Comparison of ENCODE assay signal across 16 cellular contexts in genomic region chr10:44733743-44734488, GRCh38.
DNase-seq lines count a peak whose midpoint lies in the region; ATAC-seq, FAIRE-seq and TF ChIP-seq lines count a peak whose summit lies in the region.
"Had no signal": no experiment of that assay in that cellular context is flagged by ENCODE, and none has a peak within 500 bp of the region (broad histone marks: within the 10 kb centered on the region; RNA-seq: fewer than 3 reads in every experiment).

No MANE protein-coding gene starts in this region.

- in situ Hi-C loops in astrocyte of the spinal cord (cut with HindIII; ENCODE audit: low sequenced_read_pairs): no loop called here

- H3K36me3 ChIP-seq in HCT116 (ENCODE audit: control insufficient read depth in 1 of 2, insufficient read depth in 2 of 2, low read length in 2 of 2) (no peaks in the 10 kb centered on the region), kidney (ENCODE audit: control insufficient read depth in 1 of 2, insufficient read depth in 2 of 2, low read length in 2 of 2) (no peaks in the 10 kb centered on the region), stomach (no peaks in the 10 kb centered on the region)
- H3K36me3 ChIP-seq: suprapubic skin had no signal

- no TSS peak for BruUV-seq in HCT116 (replicated peaks; lab: Mats Ljungman, UMichigan)

- H3K79me2 ChIP-seq in HCT116 (ENCODE audit: insufficient read depth, low read length): no peaks in the 10 kb centered on the region

- POLR2A ChIA-PET in HCT116 (lab: Charles Lee): no interaction called here
- POLR2A ChIA-PET in activated CD4-positive, alpha-beta memory T cell treated with anti-CD3 and anti-CD28 coated beads for 36 hours (lab: Charles Lee): no interaction called here

- no peak overlapping the region for H2AFZ ChIP-seq in HCT116 (ENCODE audit: low read depth, low read length, poor library complexity, severe bottlenecking)

- H3K4me3 ChIP-seq in HCT116 (replicated peaks in 1 of 2; ENCODE audit: low read depth in 1 of 2, low read length in 2 of 2) (no peak overlapping the region), astrocyte of the spinal cord (ENCODE audit: low read depth, low read length) (no peak overlapping the region), kidney (ENCODE audit: low read length in 2 of 2) (no peak overlapping the region), stomach (no peak overlapping the region)
- H3K4me3 ChIP-seq: suprapubic skin had no signal

- FAIRE-seq in kidney (lab: Jason Lieb, UNC): no peak

- H3K27me3 ChIP-seq in HCT116 (ENCODE audit: insufficient read depth, low read length) (no peaks in the 10 kb centered on the region; the same call in 1 of the 2 replicates), stomach (no peaks in the 10 kb centered on the region)
- H3K27me3 ChIP-seq: suprapubic skin had no signal

- TF ChIP-seq POLR2A in HCT116 (IDR thresholded peaks at IDR 0.05; ENCODE audit: borderline replicate concordance, extremely low read depth, insufficient read depth, insufficient read length) (no peak), stomach (IDR thresholded peaks at IDR 0.05) (no peak)

- WGBS in stomach, 5 donors: 30 to 43% (median 40%) methylated on average over 4 of the region's 4 CpGs

- no peak overlapping the region for H3K4me3 Mint-ChIP-seq in activated CD4-positive, alpha-beta memory T cell treated with anti-CD3 and anti-CD28 coated beads for 36 hours
- H3K4me3 Mint-ChIP-seq: activated CD4-positive, alpha-beta T cell treated with anti-CD3 and anti-CD28 coated beads, Interleukin-2, amount 10 ng/mL, durations not matched to agents 24 days and 14 days; dendritic cell treated with granulocyte-macrophage colony-stimulating factor and Interleukin-4, amounts not matched to agents 40 ng/mL and 50 ng/mL, for 4 days; IgD-negative memory B cell had no signal

- no peak for TF ChIP-seq EP300 in stomach (IDR thresholded peaks at IDR 0.05)

- H3K9me3 ChIP-seq in HCT116 (ENCODE audit: control insufficient read depth in 1 of 2, insufficient read depth in 1 of 2, low read depth in 1 of 2, low read length in 2 of 2) (no peaks in the 10 kb centered on the region), kidney (ENCODE audit: control insufficient read depth in 1 of 2, low read length in 2 of 2) (no peaks in the 10 kb centered on the region), stomach (no peaks in the 10 kb centered on the region)
- H3K9me3 ChIP-seq: suprapubic skin had no signal

- no peaks in the 10 kb centered on the region for H3K4me1 Mint-ChIP-seq in activated CD4-positive, alpha-beta memory T cell treated with anti-CD3 and anti-CD28 coated beads for 36 hours (ENCODE audit: low read depth)
- H3K4me1 Mint-ChIP-seq: activated CD4-positive, alpha-beta T cell treated with anti-CD3 and anti-CD28 coated beads, Interleukin-2, amount 10 ng/mL, durations not matched to agents 24 days and 14 days; IgD-negative memory B cell had no signal

- H3K9ac ChIP-seq in HCT116 (ENCODE audit: low read length) (no peak overlapping the region), kidney (ENCODE audit: low read length in 2 of 2) (no peak overlapping the region)

- intact Hi-C loops in HCT116 (cut with micrococcal nuclease) (loop anchor here (10.0 kb wide), 1 partner anchor 209 kb away; no protein-coding TSS in a partner anchor), kidney (cut with DNase I) (no loop called here), stomach (cut with DNase I; ENCODE audit: low total_unique reads) (no loop called here)
- intact Hi-C loops in activated CD4-positive, alpha-beta memory T cell treated with anti-CD3 and anti-CD28 coated beads for 36 hours (cut with micrococcal nuclease): no loop called here

- CTCF ChIA-PET in HCT116 (lab: Charles Lee): no interaction called here
- CTCF ChIA-PET in activated CD4-positive, alpha-beta memory T cell treated with anti-CD3 and anti-CD28 coated beads for 36 hours (lab: Charles Lee): no interaction called here

- H4K20me1 ChIP-seq in HCT116 (ENCODE audit: insufficient read depth): no peaks in the 10 kb centered on the region

- no peaks in the 10 kb centered on the region for H3K27me3 Mint-ChIP-seq in activated CD4-positive, alpha-beta memory T cell treated with anti-CD3 and anti-CD28 coated beads for 36 hours
- H3K27me3 Mint-ChIP-seq: dendritic cell treated with granulocyte-macrophage colony-stimulating factor and Interleukin-4, amounts not matched to agents 40 ng/mL and 50 ng/mL, for 4 days had no signal

- TF ChIP-seq CTCF in 22Rv1 (IDR thresholded peaks at IDR 0.05) (0 out of 2 replicates have a peak, but pooled peaks have one; percentile 8), HCT116 (IDR thresholded peaks at IDR 0.05 in 2 of 3, conservative IDR thresholded peaks at IDR 0.05 in 1 of 3; ENCODE audit: borderline replicate concordance in 1 of 3, insufficient read depth in 1 of 3, low read depth in 2 of 3, low read length in 2 of 3) (peak in 2 of 3 experiments; percentile 36 to 37; a peak in 4 of 6 replicates), astrocyte of the spinal cord (IDR thresholded peaks at IDR 0.05; ENCODE audit: low read depth, low read length) (peak; percentile 42), kidney (IDR thresholded peaks at IDR 0.05; ENCODE audit: borderline replicate concordance, extremely low read depth, insufficient read depth) (peak; percentile 33), stomach (IDR thresholded peaks at IDR 0.05) (peak in 1 of 7 experiments; percentile 22)

- peaks cover 5% of the 10 kb centered on the region for H3K9me3 Mint-ChIP-seq in activated CD4-positive, alpha-beta memory T cell treated with anti-CD3 and anti-CD28 coated beads for 36 hours

- DNase-seq in HCT116 (ENCODE audit: low read depth, low spot score) (no peak), astrocyte of the spinal cord (ENCODE audit: low read depth, low spot score) (no peak), kidney (no peak), NCI-H69 (lab: John Stamatoyannopoulos, UW) (no peak), dedifferentiated amniotic fluid mesenchymal stem cell (ENCODE audit: extremely low spot score) (no peak), stomach (no peak)
- no peak for DNase-seq in activated CD4-positive, alpha-beta memory T cell treated with anti-CD3 and anti-CD28 coated beads for 36 hours
- DNase-seq: activated CD4-positive, alpha-beta T cell treated with anti-CD3 and anti-CD28 coated beads, Interleukin-2, amount 10 ng/mL, durations not matched to agents 24 days and 14 days; activated T-cell treated with anti-CD3 and anti-CD28 coated beads, Interleukin-2, amount 50 U/mL, for 48 hours; NCI-H1694 treated with DMSO at 0.1 percent for 48 hours; NCI-H526; posterior cingulate gyrus had no signal

- TF ChIP-seq RAD21 in HCT116 (IDR thresholded peaks at IDR 0.05; ENCODE audit: low read depth): no peak

- no peak overlapping the region for H3K4me2 ChIP-seq in HCT116 (ENCODE audit: low read length)

- H3K27ac Mint-ChIP-seq in activated CD4-positive, alpha-beta memory T cell treated with anti-CD3 and anti-CD28 coated beads for 36 hours: no peak overlapping the region
- H3K27ac Mint-ChIP-seq: activated CD4-positive, alpha-beta T cell treated with anti-CD3 and anti-CD28 coated beads, Interleukin-2, amount 10 ng/mL, durations not matched to agents 24 days and 14 days; dendritic cell treated with granulocyte-macrophage colony-stimulating factor and Interleukin-4, amounts not matched to agents 40 ng/mL and 50 ng/mL, for 4 days had no signal

- no peak for ATAC-seq in HCT116

- RAD21 ChIA-PET in HCT116 (lab: Charles Lee; ENCODE audit: low non-redundant PET in 1 of 2, low total read pairs in 2 of 2, uncharacterized antibody in 2 of 2, unreplicated experiment in 2 of 2): no interaction called here

- no peaks in the 10 kb centered on the region for H3K36me3 Mint-ChIP-seq in activated CD4-positive, alpha-beta memory T cell treated with anti-CD3 and anti-CD28 coated beads for 36 hours
- H3K36me3 Mint-ChIP-seq: IgD-negative memory B cell had no signal

- H3K27ac ChIP-seq in 22Rv1 (no peak overlapping the region), HCT116 (ENCODE audit: low read depth, low read length) (no peak overlapping the region), kidney (ENCODE audit: low read depth in 2 of 2, low read length in 2 of 2) (no peak overlapping the region), stomach (no peak overlapping the region)
- H3K27ac ChIP-seq: suprapubic skin had no signal

- no peaks in the 10 kb centered on the region for H3K4me1 ChIP-seq in HCT116 (ENCODE audit: control insufficient read depth in 1 of 2, insufficient read depth in 2 of 2, low read length in 2 of 2)
- no peaks in the 10 kb centered on the region for H3K4me1 ChIP-seq in kidney (ENCODE audit: control insufficient read depth in 1 of 2, insufficient read depth in 1 of 2, low read depth in 1 of 2, low read length in 2 of 2)
- no peaks in the 10 kb centered on the region for H3K4me1 ChIP-seq in stomach
- H3K4me1 ChIP-seq: suprapubic skin had no signal

- H3K9me2 ChIP-seq in HCT116 (ENCODE audit: insufficient read depth): no peaks in the 10 kb centered on the region

TF ChIP-seq in HCT116, 20 proteins besides CTCF, POLR2A, EP300 and RAD21 (continues in another document):
- no peak for TF ChIP-seq SP1 (IDR thresholded peaks at IDR 0.05; ENCODE audit: low read depth)
- TF ChIP-seq ATF3 (IDR thresholded peaks at IDR 0.05): no peak
- TF ChIP-seq ZNF274 (IDR thresholded peaks at IDR 0.05; ENCODE audit: low read depth, low read length): no peak
- TF ChIP-seq FOSL1 (IDR thresholded peaks at IDR 0.05; ENCODE audit: low read depth): no peak
- no peak for TF ChIP-seq ZFX (IDR thresholded peaks at IDR 0.05)
- TF ChIP-seq SIN3A (IDR thresholded peaks at IDR 0.05; ENCODE audit: low read depth): no peak
- TF ChIP-seq CBX3 (IDR thresholded peaks at IDR 0.05; ENCODE audit: low read depth): no peak
- TF ChIP-seq MAX (IDR thresholded peaks at IDR 0.05): no peak
- TF ChIP-seq EGR1 (IDR thresholded peaks at IDR 0.05; ENCODE audit: low read depth): no peak
- TF ChIP-seq ELF1 (IDR thresholded peaks at IDR 0.05; ENCODE audit: borderline replicate concordance, low read depth): no peak
